Comparison of ENCODE assay signal across 8 cellular contexts in the genomic region with DNA sequence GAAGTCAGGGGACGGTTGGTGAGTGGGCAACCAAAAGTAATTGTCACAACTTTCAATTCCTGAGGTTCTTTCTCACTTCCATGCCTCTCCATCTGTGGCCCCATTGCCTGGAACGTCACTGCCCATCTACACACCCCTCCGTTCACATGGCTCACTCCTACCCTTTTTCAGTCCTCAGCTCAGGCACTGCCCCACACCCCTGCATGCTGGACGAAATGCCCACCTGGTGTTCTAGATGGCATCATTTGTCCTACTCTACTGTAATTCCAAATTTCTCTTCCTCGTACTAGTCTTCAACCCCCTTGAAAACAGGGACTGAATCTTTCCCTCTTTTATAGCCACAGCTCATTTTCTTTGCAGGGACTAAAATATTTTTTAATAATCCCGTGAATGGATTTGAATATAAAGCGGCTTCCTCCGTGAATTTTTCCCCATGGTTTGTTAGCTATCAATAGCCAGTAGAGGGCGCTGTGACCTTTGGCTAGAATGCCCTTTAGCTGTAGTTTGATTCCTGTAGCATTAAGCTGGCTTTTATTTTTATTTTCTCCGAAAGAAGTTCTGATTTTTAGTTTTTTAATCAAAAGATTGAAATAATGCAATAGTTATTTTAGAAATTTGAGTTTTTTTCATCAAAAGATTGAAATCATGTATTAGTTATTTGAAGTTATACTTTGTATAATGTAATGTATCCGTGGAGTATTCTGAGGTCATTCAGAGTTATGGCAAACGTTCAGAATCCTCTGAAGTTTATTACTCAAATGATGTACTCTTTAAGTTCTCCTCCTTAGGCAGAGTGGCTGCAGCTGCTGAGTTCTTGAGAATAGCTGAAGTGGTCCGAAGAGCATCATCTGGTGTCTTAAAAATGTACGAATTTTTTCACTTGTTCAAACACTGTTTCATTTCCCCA.
DNase-seq lines count a peak whose midpoint lies in the region; ATAC-seq and TF ChIP-seq lines count a peak whose summit lies in the region.

No MANE protein-coding gene starts in this region.

- H3K4me1 ChIP-seq in heart right ventricle (no peaks in the 10 kb centered on the region), adipocyte (ENCODE audit: control insufficient read depth, insufficient read depth, low read length) (no peaks in the 10 kb centered on the region), spleen (no peaks in the 10 kb centered on the region)

- H3K27ac ChIP-seq in heart right ventricle (no peak overlapping the region), spleen (no peak overlapping the region)

- ATAC-seq in heart right ventricle (no peak), Right ventricle myocardium inferior (no peak), HG03280 (IDR thresholded peaks at IDR 0.05; ENCODE audit: unreplicated experiment) (peak; percentile 61), GM21423 (IDR thresholded peaks at IDR 0.05; ENCODE audit: unreplicated experiment) (no peak)

- WGBS in heart right ventricle, 2 donors: 25 to 26% methylated on average over 14 of the region's 14 CpGs
- WGBS in spleen, 5 donors: 27 to 31% (median 29%) methylated on average over 14 of the region's 14 CpGs

- H3K4me3 ChIP-seq in heart right ventricle (no peak overlapping the region), adipocyte (ENCODE audit: low read length) (no peak overlapping the region), spleen (no peak overlapping the region)

- TF ChIP-seq CTCF in heart right ventricle (IDR thresholded peaks at IDR 0.05) (peak; percentile 75 to 90 (median 84)), spleen (IDR thresholded peaks at IDR 0.05 in 8 of 11, conservative IDR thresholded peaks at IDR 0.05 in 3 of 11) (peak in 10 of 11 experiments; percentile 12 to 76 (median 60))

- DNase-seq in heart right ventricle (peak in 1 of 2 donors; percentile 44), Right ventricle myocardium inferior (ENCODE audit: missing footprints) (no peak), NCI-H510A treated with DMSO at 0.1 percent for 48 hours (lab: John Stamatoyannopoulos, UW) (peak; percentile 43), adipocyte (ENCODE audit: low read depth) (peak; percentile 94), hippocampal formation (lab: John Stamatoyannopoulos, UW) (peak; percentile 27 to 34), spleen (no peak)

- intact Hi-C loops in heart right ventricle (cut with DNase I) (loop anchor here (2.0 to 10.0 kb wide), 10 partner anchors 324 to 1644 kb away; a partner anchor contains a TSS), Right ventricle myocardium inferior (cut with DNase I) (loop anchor here (2.0 to 5.0 kb wide), 3 partner anchors 331 to 1216 kb away; no protein-coding TSS in a partner anchor), spleen (cut with DNase I; ENCODE audit: low total_unique reads) (loop anchor here (5.0 kb wide), 1 partner anchor 396 kb away; no protein-coding TSS in a partner anchor)

- no peak for TF ChIP-seq POLR2A in spleen (IDR thresholded peaks at IDR 0.05)

- H3K9ac ChIP-seq in adipocyte (ENCODE audit: low read length): no peak overlapping the region

- H3K27me3 ChIP-seq in heart right ventricle (peaks cover 0 to 26% (median 5%) of the 10 kb centered on the region in 7 donors), adipocyte (replicated peaks; ENCODE audit: control insufficient read depth, insufficient read depth, low read length) (peaks cover 27% of the 10 kb centered on the region), spleen (replicated peaks in 1 of 7) (peaks cover 0 to 18% (median 0%) of the 10 kb centered on the region in 7 donors)

- H3K36me3 ChIP-seq in heart right ventricle (no peaks in the 10 kb centered on the region), adipocyte (ENCODE audit: control insufficient read depth, insufficient read depth, low read length, severe bottlenecking) (no peaks in the 10 kb centered on the region), spleen (no peaks in the 10 kb centered on the region)

- H3K9me3 ChIP-seq in heart right ventricle: no peaks in the 10 kb centered on the region
- H3K9me3 ChIP-seq in adipocyte (ENCODE audit: control insufficient read depth, low read length): no peaks in the 10 kb centered on the region
- H3K9me3 ChIP-seq in spleen: no peaks in the 10 kb centered on the region

Comparison
In these comparisons a context has a peak if more than half of its experiments do, and no peak if none do; other contexts are left out.
1. DNase-seq: peak in NCI-H510A treated with DMSO at 0.1 percent for 48 hours (single experiment), adipocyte (single experiment) and hippocampal formation (2 of 2); none in Right ventricle myocardium inferior (single experiment) and spleen (single experiment).